Comparison of ENCODE assay signal across 15 cellular contexts in genomic region chr3:2713923-2714322, GRCh38.
A peak's percentile ranks its signal among the peaks of the same experiment; 100 is the strongest.
DNase-seq lines count a peak whose midpoint lies in the region; ATAC-seq and TF ChIP-seq lines count a peak whose summit lies in the region.
"Had no signal": no experiment of that assay in that cellular context is flagged by ENCODE, and none has a peak within 500 bp of the region (broad histone marks: within the 10 kb centered on the region; RNA-seq: fewer than 3 reads in every experiment).

No MANE protein-coding gene starts in this region.

- no peak overlapping the region for H3K4me2 ChIP-seq in KMS-11

- H3K4me3 ChIP-seq in KMS-11 (IDR thresholded peaks at IDR 0.05; ENCODE audit: insufficient read depth, low read depth, low read length) (no peak overlapping the region), body of pancreas (no peak overlapping the region)
- H3K4me3 ChIP-seq: skin epidermis, upper lobe of left lung had no signal

- intact Hi-C loops in activated naive CD4-positive, alpha-beta T cell treated with anti-CD3 and anti-CD28 coated beads for 36 hours (cut with micrococcal nuclease) = loop anchor here (5.0 kb wide), 1 partner anchor 1812 kb away; no protein-coding TSS in a partner anchor
- intact Hi-C loops in body of pancreas (cut with DNase I) = no loop called here

- H3K9me3 ChIP-seq in body of pancreas = no peaks in the 10 kb centered on the region
- H3K9me3 ChIP-seq: upper lobe of left lung had no signal

- no peaks in the 10 kb centered on the region for H3K9me3 Mint-ChIP-seq in activated naive CD4-positive, alpha-beta T cell treated with anti-CD3 and anti-CD28 coated beads for 36 hours
- H3K9me3 Mint-ChIP-seq in progenitor cell of endocrine pancreas (ENCODE audit: low read depth) = no peaks in the 10 kb centered on the region
- H3K9me3 Mint-ChIP-seq: activated naive CD4-positive, alpha-beta T cell treated with anti-CD3 and anti-CD28 coated beads, Interleukin-2, amount 50 U/mL, for 72 hours had no signal

- H3K4me3 Mint-ChIP-seq in activated naive CD4-positive, alpha-beta T cell treated with anti-CD3 and anti-CD28 coated beads for 36 hours = no peak overlapping the region
- no peak overlapping the region for H3K4me3 Mint-ChIP-seq in progenitor cell of endocrine pancreas (ENCODE audit: low read depth)

- H3K4me1 ChIP-seq in KMS-11 (ENCODE audit: low read depth, poor library complexity, severe bottlenecking) (no peaks in the 10 kb centered on the region), body of pancreas (no peaks in the 10 kb centered on the region)
- H3K4me1 ChIP-seq: upper lobe of left lung had no signal

- no peak overlapping the region for H3K27ac Mint-ChIP-seq in activated naive CD4-positive, alpha-beta T cell treated with anti-CD3 and anti-CD28 coated beads for 36 hours
- H3K27ac Mint-ChIP-seq in progenitor cell of endocrine pancreas = no peak overlapping the region

- no peaks in the 10 kb centered on the region for H3K79me2 ChIP-seq in KMS-11 (ENCODE audit: insufficient read depth, low read depth)

- peak; percentile 6 for DNase-seq in activated naive CD4-positive, alpha-beta T cell treated with anti-CD3 and anti-CD28 coated beads for 36 hours
- DNase-seq in activated naive CD4-positive, alpha-beta T cell treated with anti-CD3 and anti-CD28 coated beads, Interleukin-2, amount 50 U/mL, for 16 hours = no peak
- no peak for DNase-seq in body of pancreas
- no peak for DNase-seq in progenitor cell of endocrine pancreas (ENCODE audit: low spot score, unreplicated experiment)
- DNase-seq in ureter (ENCODE audit: low spot score) = no peak
- DNase-seq in NK-92 treated with Interleukin-12 subunit alpha and Interleukin-12 subunit beta, amount 100 ng/mL, for 24 hours (lab: John Stamatoyannopoulos, UW) = no peak
- DNase-seq: cortex of kidney, GOT3, T-helper 9 cell, upper lobe of left lung had no signal

- H3K27ac ChIP-seq in KMS-11 (no peak overlapping the region), body of pancreas (no peak overlapping the region)
- H3K27ac ChIP-seq: skin epidermis, upper lobe of left lung had no signal

- TF ChIP-seq CTCF in KMS-11 (conservative IDR thresholded peaks at IDR 0.05; ENCODE audit: low read depth, low read length) = peak; percentile 49; the same call in 1 of the 2 replicates
- TF ChIP-seq CTCF in body of pancreas (IDR thresholded peaks at IDR 0.05) = peak in 4 of 7 experiments; percentile 5 to 19 (median 16)
- peak; percentile 38 for TF ChIP-seq CTCF in progenitor cell of endocrine pancreas (IDR thresholded peaks at IDR 0.05; ENCODE audit: unreplicated experiment)

- H3K4me1 Mint-ChIP-seq in activated naive CD4-positive, alpha-beta T cell treated with anti-CD3 and anti-CD28 coated beads for 36 hours (ENCODE audit: low read depth) = no peaks in the 10 kb centered on the region
- peaks cover 3% of the 10 kb centered on the region for H3K4me1 Mint-ChIP-seq in progenitor cell of endocrine pancreas (ENCODE audit: low read depth)

- H2AFZ ChIP-seq in KMS-11 (ENCODE audit: low read depth) = no peak overlapping the region

- 43 to 62% methylated on average over 1 of the region's 1 CpG for WGBS in body of pancreas, 2 donors

- no peak for TF ChIP-seq POLR2A in body of pancreas (IDR thresholded peaks at IDR 0.05)

- H3K36me3 ChIP-seq in KMS-11 (ENCODE audit: insufficient read depth) (no peaks in the 10 kb centered on the region), body of pancreas (replicated peaks in 1 of 2; ENCODE audit: insufficient read depth in 1 of 2, low read depth in 2 of 2) (no peaks in the 10 kb centered on the region)
- H3K36me3 ChIP-seq: upper lobe of left lung had no signal

- no peaks in the 10 kb centered on the region for H3K36me3 Mint-ChIP-seq in activated naive CD4-positive, alpha-beta T cell treated with anti-CD3 and anti-CD28 coated beads for 36 hours (ENCODE audit: low read depth)
- H3K36me3 Mint-ChIP-seq in progenitor cell of endocrine pancreas (ENCODE audit: insufficient read depth) = no peaks in the 10 kb centered on the region
- H3K36me3 Mint-ChIP-seq: activated naive CD4-positive, alpha-beta T cell treated with anti-CD3 and anti-CD28 coated beads, Interleukin-2, amount 50 U/mL, for 72 hours had no signal

- CTCF ChIA-PET in activated naive CD4-positive, alpha-beta T cell treated with anti-CD3 and anti-CD28 coated beads for 36 hours (lab: Charles Lee) = interaction anchor here (1.0 kb wide), 1 partner anchor 18 kb away, joined by 5 read pairs; no protein-coding TSS in a partner anchor

- H3K27me3 ChIP-seq in KMS-11 (ENCODE audit: insufficient read depth, low read depth) = no peaks in the 10 kb centered on the region
- H3K27me3 ChIP-seq in body of pancreas = no peaks in the 10 kb centered on the region
- H3K27me3 ChIP-seq: upper lobe of left lung had no signal

- H4K20me1 ChIP-seq in KMS-11 (ENCODE audit: insufficient read depth) = no peaks in the 10 kb centered on the region

- ATAC-seq in body of pancreas = no peak
- no peak for ATAC-seq in HG02852 (IDR thresholded peaks at IDR 0.05; ENCODE audit: unreplicated experiment)
- ATAC-seq: activated naive CD4-positive, alpha-beta T cell treated with anti-CD3 and anti-CD28 coated beads, Interleukin-2, amount 50 U/mL, for 72 hours; left colon had no signal

- H3K27me3 Mint-ChIP-seq in activated naive CD4-positive, alpha-beta T cell treated with anti-CD3 and anti-CD28 coated beads for 36 hours (ENCODE audit: low read depth) = no peaks in the 10 kb centered on the region
- no peaks in the 10 kb centered on the region for H3K27me3 Mint-ChIP-seq in progenitor cell of endocrine pancreas

- no peak overlapping the region for H3K9ac ChIP-seq in KMS-11
